Comparison of ENCODE assay signal across 16 cellular contexts in genomic region chr2:20758997-20759396, GRCh38.
DNase-seq lines count a peak whose midpoint lies in the region; ATAC-seq and TF ChIP-seq lines count a peak whose summit lies in the region.
"Had no signal": no experiment of that assay in that cellular context is flagged by ENCODE, and none has a peak within 500 bp of the region (broad histone marks: within the 10 kb centered on the region; RNA-seq: fewer than 3 reads in every experiment).

No MANE protein-coding gene starts in this region.

- ATAC-seq in GM18502 (IDR thresholded peaks at IDR 0.05; ENCODE audit: poor library complexity, unreplicated experiment) (peak; percentile 67), GM19452 (IDR thresholded peaks at IDR 0.05; ENCODE audit: unreplicated experiment) (peak; percentile 90), HG02852 (IDR thresholded peaks at IDR 0.05; ENCODE audit: unreplicated experiment) (peak; percentile 64), HG03457 (IDR thresholded peaks at IDR 0.05; ENCODE audit: unreplicated experiment) (peak; percentile 97)
- ATAC-seq: HCT116 had no signal

- H3K4me3 ChIP-seq in testis (no peak overlapping the region), hepatocyte (no peak overlapping the region)
- H3K4me3 ChIP-seq: coronary artery, MG63 had no signal

- intact Hi-C loops in testis (cut with DNase I; ENCODE audit: low total_unique reads): no loop called here

- no peaks in the 10 kb centered on the region for H3K9me2 ChIP-seq in hepatocyte (replicated peaks; ENCODE audit: insufficient read depth)

- no peak for TF ChIP-seq POLR2A in testis (IDR thresholded peaks at IDR 0.05)

- H3K27ac ChIP-seq in testis: no peak overlapping the region
- no peak overlapping the region for H3K27ac ChIP-seq in hepatocyte
- H3K27ac ChIP-seq: coronary artery had no signal

- TF ChIP-seq CTCF in testis (IDR thresholded peaks at IDR 0.05): no peak
- TF ChIP-seq CTCF in hepatocyte (IDR thresholded peaks at IDR 0.05; ENCODE audit: poor library complexity): no peak

- DNase-seq in testis (no peak), RPMI8226 (no peak), hepatocyte (ENCODE audit: low spot score) (no peak), glomerular visceral epithelial cell (ENCODE audit: extremely low spot score) (no peak)
- DNase-seq: activated CD4-positive, alpha-beta T cell treated with anti-CD3 and anti-CD28 coated beads, Interleukin-2, amount 50 U/mL, for 1 hour; anterior cingulate cortex; Caco-2; erythroblast; MG63; NCI-H2081 treated with DMSO at 0.1 percent for 48 hours had no signal

- H3K4me1 ChIP-seq in testis (no peaks in the 10 kb centered on the region), hepatocyte (ENCODE audit: insufficient read depth) (no peaks in the 10 kb centered on the region)

- no peaks in the 10 kb centered on the region for H4K20me1 ChIP-seq in hepatocyte (ENCODE audit: insufficient read depth, poor library complexity, severe bottlenecking)

- H3K27me3 ChIP-seq in testis (no peaks in the 10 kb centered on the region), hepatocyte (no peaks in the 10 kb centered on the region)
- H3K27me3 ChIP-seq: MG63 had no signal

- no peaks in the 10 kb centered on the region for H3K79me2 ChIP-seq in hepatocyte

- H3K9me3 ChIP-seq in testis (no peaks in the 10 kb centered on the region), hepatocyte (ENCODE audit: low read depth) (no peaks in the 10 kb centered on the region)
- H3K9me3 ChIP-seq: Caco-2, MG63 had no signal

- no peak overlapping the region for H2AFZ ChIP-seq in hepatocyte

- H3K36me3 ChIP-seq in testis (ENCODE audit: low read depth, missing control alignments) (no peaks in the 10 kb centered on the region), hepatocyte (replicated peaks; ENCODE audit: insufficient read depth, low read depth) (no peaks in the 10 kb centered on the region)
- H3K36me3 ChIP-seq: MG63 had no signal

- 80 to 88% methylated on average over 1 of the region's 1 CpG for WGBS in testis, 2 donors
- WGBS in hepatocyte (ENCODE audit: low lambda C conversion rate, missing lambda C conversion rate): 95% methylated on average over 1 of the region's 1 CpG

- no peak overlapping the region for H3K4me2 ChIP-seq in hepatocyte
